ENCODE assay signal across 9 cellular contexts in the genomic region with DNA sequence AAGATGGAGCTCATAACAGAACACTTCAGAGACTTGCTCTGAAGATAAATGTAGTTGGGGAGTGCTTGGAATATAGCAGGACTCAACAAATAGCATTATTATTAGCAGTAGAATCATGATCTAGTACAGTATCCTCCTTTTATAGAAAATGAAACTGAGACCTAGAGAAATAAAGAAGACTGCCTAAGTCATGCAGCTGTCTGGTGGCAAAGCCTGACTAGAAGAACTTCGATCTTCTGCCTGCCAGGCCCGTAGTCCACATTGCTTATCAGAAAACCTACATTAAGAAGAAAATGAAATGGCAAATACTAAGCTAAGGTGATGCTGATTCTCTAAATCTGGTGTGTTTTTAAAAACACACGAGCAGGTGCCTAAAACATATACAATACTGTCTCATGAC. TPM values are rescaled to one million over a fixed set of nuclear protein-coding genes. Genes with fewer than 3 reads are reported as not detected.
DNase-seq lines count a peak whose midpoint lies in the region; ATAC-seq lines count a peak whose summit lies in the region.
"Had no signal": no experiment of that assay in that cellular context is flagged by ENCODE, and none has a peak within 500 bp of the region (broad histone marks: within the 10 kb centered on the region; RNA-seq: fewer than 3 reads in every experiment).

No MANE protein-coding gene starts in this region.

- H3K36me3 ChIP-seq in skeletal muscle tissue (ENCODE audit: control insufficient read depth in 3 of 3, insufficient read depth in 3 of 3, low read length in 3 of 3) = no peaks in the 10 kb centered on the region

- DNase-seq in RPMI8226 = peak; percentile 17
- no peak for DNase-seq in DMS114 treated with DMSO at 0.1 percent for 48 hours (lab: John Stamatoyannopoulos, UW; ENCODE audit: unreplicated experiment)
- no peak for DNase-seq in DMS153 treated with DMSO at 0.1 percent for 48 hours (lab: John Stamatoyannopoulos, UW; ENCODE audit: unreplicated experiment)
- DNase-seq in NCI-H2171 (lab: John Stamatoyannopoulos, UW) = no peak
- DNase-seq in stimulated activated CD4-positive, alpha-beta T cell treated with anti-CD3 and anti-CD28 coated beads, Interleukin-2, amount 100 ng/mL, for 24 hours = no peak
- DNase-seq: cortex of kidney had no signal

- H3K9ac ChIP-seq in skeletal muscle tissue (ENCODE audit: low read depth in 1 of 3, low read length in 3 of 3) = peak overlapping the region in 1 of 3 donors; percentile 3

- no peaks in the 10 kb centered on the region for H3K27me3 ChIP-seq in skeletal muscle tissue (ENCODE audit: control insufficient read depth in 3 of 3, insufficient read depth in 3 of 3, low read length in 3 of 3)

- peaks cover 22 to 50% (median 33%) of the 10 kb centered on the region in 3 donors for H3K4me1 ChIP-seq in skeletal muscle tissue (ENCODE audit: control insufficient read depth in 3 of 3, insufficient read depth in 3 of 3, low read length in 3 of 3)

- peak overlapping the region in 2 of 3 donors; percentile 16 to 23 for H3K4me3 ChIP-seq in skeletal muscle tissue (ENCODE audit: low read length in 3 of 3)

- ATAC-seq in GM19351 (IDR thresholded peaks at IDR 0.05; ENCODE audit: unreplicated experiment) (peak; percentile 89), HG02852 (IDR thresholded peaks at IDR 0.05; ENCODE audit: unreplicated experiment) (peak; percentile 78)

- H3K27ac ChIP-seq in skeletal muscle tissue (ENCODE audit: low read depth, low read length) = peak overlapping the region; percentile 91

- no peaks in the 10 kb centered on the region for H3K9me3 ChIP-seq in skeletal muscle tissue (ENCODE audit: control insufficient read depth in 3 of 3, low read length in 3 of 3)

RNA-seq across cellular contexts. Expression of a gene that starts 46.4 kb away (rescaled TPM):
- total RNA-seq in skeletal muscle tissue = 183 TPM
